Comparison of ENCODE assay signal across 16 cellular contexts in the genomic region with DNA sequence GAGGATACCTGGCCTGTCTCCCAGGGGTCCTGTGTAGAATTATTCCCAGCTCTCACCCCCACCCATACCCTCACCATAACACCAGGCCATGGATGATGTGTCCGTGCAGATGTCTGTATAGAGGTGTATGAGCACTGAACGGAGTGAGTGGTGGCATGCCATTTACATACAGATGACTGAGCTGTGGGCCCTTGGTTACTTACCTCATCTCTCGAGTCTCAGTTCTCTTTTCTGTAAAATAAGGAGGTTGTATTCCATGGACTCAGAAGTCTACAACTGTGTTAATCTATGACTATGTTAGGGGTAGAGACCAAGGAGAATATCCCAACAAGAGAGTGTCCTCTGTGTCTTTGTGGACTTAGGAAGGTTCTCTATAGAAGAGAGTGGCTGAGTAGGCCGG.
A peak's percentile ranks its signal among the peaks of the same experiment; 100 is the strongest.
DNase-seq lines count a peak whose midpoint lies in the region; ATAC-seq and TF ChIP-seq lines count a peak whose summit lies in the region.
"Had no signal": no experiment of that assay in that cellular context is flagged by ENCODE, and none has a peak within 500 bp of the region (broad histone marks: within the 10 kb centered on the region; RNA-seq: fewer than 3 reads in every experiment).

No MANE protein-coding gene starts in this region.

- ATAC-seq in GM19023 (IDR thresholded peaks at IDR 0.05; ENCODE audit: unreplicated experiment) (peak; percentile 69), HG02588 (IDR thresholded peaks at IDR 0.05; ENCODE audit: unreplicated experiment) (peak; percentile 95), HG03442 (IDR thresholded peaks at IDR 0.05; ENCODE audit: unreplicated experiment) (peak; percentile 77), GM21367 (IDR thresholded peaks at IDR 0.05; ENCODE audit: unreplicated experiment) (no peak)
- ATAC-seq: CD8-positive, alpha-beta T cell; GM23338 had no signal

- no peak for DNase-seq in nephron progenitor cell
- no peak for DNase-seq in endothelial cell (ENCODE audit: low spot score)
- DNase-seq in AG20443 (ENCODE audit: low spot score), result no peak
- no peak for DNase-seq in foreskin fibroblast
- DNase-seq: activated CD4-positive, alpha-beta T cell treated with anti-CD3 and anti-CD28 coated beads, Interleukin-2, amount 10 ng/mL, durations not matched to agents 24 days and 14 days; CD8-positive, alpha-beta T cell; NCI-H1105 treated with DMSO at 0.1 percent for 48 hours; NCI-H524 treated with DMSO at 0.1 percent for 48 hours; SK-N-SH; stimulated activated CD4-positive, alpha-beta T cell treated with anti-CD3 and anti-CD28 coated beads, Interleukin-2, amount 100 ng/mL, for 24 hours had no signal

- no peak for TF ChIP-seq CTCF in nephron progenitor cell (IDR thresholded peaks at IDR 0.05)
- no peak for TF ChIP-seq CTCF in endothelial cell (IDR thresholded peaks at IDR 0.05; ENCODE audit: unreplicated experiment)
- no peak for TF ChIP-seq CTCF in foreskin fibroblast (IDR thresholded peaks at IDR 0.05; ENCODE audit: low read depth, low read length)

- H3K9me3 Mint-ChIP-seq in nephron progenitor cell (peaks cover 13% of the 10 kb centered on the region), endothelial cell (ENCODE audit: unreplicated experiment) (no peaks in the 10 kb centered on the region)
- H3K9me3 Mint-ChIP-seq: CD8-positive, alpha-beta T cell; stimulated activated naive CD8-positive, alpha-beta T cell treated with anti-CD3 and anti-CD28 coated beads, Interleukin-15, Interleukin-2, amounts not matched to agents 100 ng/mL and 50 ng/mL, for 24 hours had no signal

- peak overlapping the region; percentile 5 for H3K4me3 Mint-ChIP-seq in nephron progenitor cell
- H3K4me3 Mint-ChIP-seq in endothelial cell (ENCODE audit: unreplicated experiment), result no peak overlapping the region
- H3K4me3 Mint-ChIP-seq: activated CD4-positive, alpha-beta T cell treated with anti-CD3 and anti-CD28 coated beads, Interleukin-2, amount 10 ng/mL, durations not matched to agents 24 days and 14 days; CD8-positive, alpha-beta T cell; GM23338; stimulated activated naive CD8-positive, alpha-beta T cell treated with anti-CD3 and anti-CD28 coated beads, Interleukin-15, Interleukin-2, amounts not matched to agents 100 ng/mL and 50 ng/mL, for 24 hours had no signal

- H3K4me1 Mint-ChIP-seq in nephron progenitor cell (peaks cover 61% of the 10 kb centered on the region), endothelial cell (ENCODE audit: unreplicated experiment) (peaks cover 9% of the 10 kb centered on the region)

- H3K36me3 Mint-ChIP-seq in nephron progenitor cell (ENCODE audit: low read depth) (peaks cover 10% of the 10 kb centered on the region), endothelial cell (ENCODE audit: low read depth, unreplicated experiment) (no peaks in the 10 kb centered on the region)
- H3K36me3 Mint-ChIP-seq: CD8-positive, alpha-beta T cell had no signal

- H3K27me3 Mint-ChIP-seq in nephron progenitor cell (ENCODE audit: low read depth, poor library complexity) (peaks cover 37% of the 10 kb centered on the region), endothelial cell (ENCODE audit: unreplicated experiment) (peaks cover 15% of the 10 kb centered on the region)

- H3K27ac Mint-ChIP-seq in nephron progenitor cell (no peak overlapping the region), endothelial cell (ENCODE audit: unreplicated experiment) (no peak overlapping the region)
- H3K27ac Mint-ChIP-seq: activated CD4-positive, alpha-beta T cell treated with anti-CD3 and anti-CD28 coated beads, Interleukin-2, amount 10 ng/mL, durations not matched to agents 24 days and 14 days; CD8-positive, alpha-beta T cell; GM23338; stimulated activated naive CD8-positive, alpha-beta T cell treated with anti-CD3 and anti-CD28 coated beads, Interleukin-15, Interleukin-2, amounts not matched to agents 100 ng/mL and 50 ng/mL, for 24 hours had no signal

- no peak overlapping the region for H3K4me3 ChIP-seq in foreskin fibroblast (ENCODE audit: low read depth in 1 of 2, low read length in 2 of 2)
- H3K4me3 ChIP-seq: GM23338 had no signal
